2 cellular contexts compared by ENCODE assay signal in genomic region chr4:63708661-63709060, GRCh38.
TF ChIP-seq lines count a peak whose summit lies in the region.

No MANE protein-coding gene starts in this region.

TF ChIP-seq in GM23338, 12 proteins besides CTCF, POLR2A, EP300 and RAD21:
- TF ChIP-seq ZNF462 (CRISPR knock-in tag; IDR thresholded peaks at IDR 0.05) = no peak
- TF ChIP-seq, protein P1, sequence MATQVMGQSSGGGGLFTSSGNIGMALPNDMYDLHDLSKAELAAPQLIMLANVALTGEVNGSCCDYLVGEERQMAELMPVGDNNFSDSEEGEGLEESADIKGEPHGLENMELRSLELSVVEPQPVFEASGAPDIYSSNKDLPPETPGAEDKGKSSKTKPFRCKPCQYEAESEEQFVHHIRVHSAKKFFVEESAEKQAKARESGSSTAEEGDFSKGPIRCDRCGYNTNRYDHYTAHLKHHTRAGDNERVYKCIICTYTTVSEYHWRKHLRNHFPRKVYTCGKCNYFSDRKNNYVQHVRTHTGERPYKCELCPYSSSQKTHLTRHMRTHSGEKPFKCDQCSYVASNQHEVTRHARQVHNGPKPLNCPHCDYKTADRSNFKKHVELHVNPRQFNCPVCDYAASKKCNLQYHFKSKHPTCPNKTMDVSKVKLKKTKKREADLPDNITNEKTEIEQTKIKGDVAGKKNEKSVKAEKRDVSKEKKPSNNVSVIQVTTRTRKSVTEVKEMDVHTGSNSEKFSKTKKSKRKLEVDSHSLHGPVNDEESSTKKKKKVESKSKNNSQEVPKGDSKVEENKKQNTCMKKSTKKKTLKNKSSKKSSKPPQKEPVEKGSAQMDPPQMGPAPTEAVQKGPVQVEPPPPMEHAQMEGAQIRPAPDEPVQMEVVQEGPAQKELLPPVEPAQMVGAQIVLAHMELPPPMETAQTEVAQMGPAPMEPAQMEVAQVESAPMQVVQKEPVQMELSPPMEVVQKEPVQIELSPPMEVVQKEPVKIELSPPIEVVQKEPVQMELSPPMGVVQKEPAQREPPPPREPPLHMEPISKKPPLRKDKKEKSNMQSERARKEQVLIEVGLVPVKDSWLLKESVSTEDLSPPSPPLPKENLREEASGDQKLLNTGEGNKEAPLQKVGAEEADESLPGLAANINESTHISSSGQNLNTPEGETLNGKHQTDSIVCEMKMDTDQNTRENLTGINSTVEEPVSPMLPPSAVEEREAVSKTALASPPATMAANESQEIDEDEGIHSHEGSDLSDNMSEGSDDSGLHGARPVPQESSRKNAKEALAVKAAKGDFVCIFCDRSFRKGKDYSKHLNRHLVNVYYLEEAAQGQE (IDR thresholded peaks at IDR 0.05; ENCODE audit: unreplicated experiment) = no peak
- TF ChIP-seq EZH2 (IDR thresholded peaks at IDR 0.05; ENCODE audit: low read depth, unreplicated experiment) = no peak
- TF ChIP-seq ZNF331 (CRISPR knock-in tag; IDR thresholded peaks at IDR 0.05; ENCODE audit: low read depth) = no peak
- TF ChIP-seq NANOG (IDR thresholded peaks at IDR 0.05; ENCODE audit: borderline replicate concordance) = no peak
- no peak for TF ChIP-seq ETS1 (IDR thresholded peaks at IDR 0.05)
- TF ChIP-seq POLR2AphosphoS5 (IDR thresholded peaks at IDR 0.05; ENCODE audit: low read depth) = no peak
- no peak for TF ChIP-seq JUNB (IDR thresholded peaks at IDR 0.05; ENCODE audit: unreplicated experiment)
- no peak for TF ChIP-seq STAT1 (IDR thresholded peaks at IDR 0.05; ENCODE audit: unreplicated experiment)
- TF ChIP-seq ZNF114 (CRISPR knock-in tag; IDR thresholded peaks at IDR 0.05) = no peak
- no peak for TF ChIP-seq EZH2phosphoT487 (IDR thresholded peaks at IDR 0.05; ENCODE audit: unreplicated experiment)
- TF ChIP-seq CREB1 (CRISPR knock-in tag; IDR thresholded peaks at IDR 0.05; ENCODE audit: low read depth) = no peak

TF ChIP-seq in GM12878, 131 proteins besides CTCF, POLR2A, EP300 and RAD21 (continued from another document):
- no peak for TF ChIP-seq NKRF (conservative IDR thresholded peaks at IDR 0.05)
- TF ChIP-seq, protein P2, sequence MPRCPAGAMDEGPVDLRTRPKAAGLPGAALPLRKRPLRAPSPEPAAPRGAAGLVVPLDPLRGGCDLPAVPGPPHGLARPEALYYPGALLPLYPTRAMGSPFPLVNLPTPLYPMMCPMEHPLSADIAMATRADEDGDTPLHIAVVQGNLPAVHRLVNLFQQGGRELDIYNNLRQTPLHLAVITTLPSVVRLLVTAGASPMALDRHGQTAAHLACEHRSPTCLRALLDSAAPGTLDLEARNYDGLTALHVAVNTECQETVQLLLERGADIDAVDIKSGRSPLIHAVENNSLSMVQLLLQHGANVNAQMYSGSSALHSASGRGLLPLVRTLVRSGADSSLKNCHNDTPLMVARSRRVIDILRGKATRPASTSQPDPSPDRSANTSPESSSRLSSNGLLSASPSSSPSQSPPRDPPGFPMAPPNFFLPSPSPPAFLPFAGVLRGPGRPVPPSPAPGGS (IDR thresholded peaks at IDR 0.05; ENCODE audit: borderline replicate concordance, insufficient read depth, low read depth, low read length, poor library complexity, severe bottlenecking) = no peak
- no peak for TF ChIP-seq LARP7 (IDR thresholded peaks at IDR 0.05)
- TF ChIP-seq POU2F2 (IDR thresholded peaks at IDR 0.05; ENCODE audit: borderline replicate concordance, low read depth, low read length) = no peak
- TF ChIP-seq IRF4 (IDR thresholded peaks at IDR 0.05; ENCODE audit: low read depth, low read length) = no peak
- TF ChIP-seq NR2F1 (conservative IDR thresholded peaks at IDR 0.05) = peak; percentile 91
- no peak for TF ChIP-seq SRF (IDR thresholded peaks at IDR 0.05; ENCODE audit: low read depth in 2 of 2, low read length in 2 of 2)
- no peak for TF ChIP-seq CHD4 (IDR thresholded peaks at IDR 0.05)
- no peak for TF ChIP-seq MEF2A (IDR thresholded peaks at IDR 0.05; ENCODE audit: insufficient read depth, low read depth, low read length)
- peak; percentile 61 for TF ChIP-seq MEF2B (IDR thresholded peaks at IDR 0.05; ENCODE audit: partially characterized antibody, poor library complexity, severe bottlenecking)
- TF ChIP-seq MAX (IDR thresholded peaks at IDR 0.05; ENCODE audit: low read depth, low read length) = no peak
- TF ChIP-seq BHLHE40 (IDR thresholded peaks at IDR 0.05; ENCODE audit: borderline replicate concordance in 1 of 2, low read depth in 2 of 2, low read length in 1 of 2) = peak in 1 of 2 experiments; percentile 17; a peak in 1 of 4 replicates
- TF ChIP-seq SREBF1 (IDR thresholded peaks at IDR 0.05; ENCODE audit: low read length) = no peak
- TF ChIP-seq, protein P3, sequence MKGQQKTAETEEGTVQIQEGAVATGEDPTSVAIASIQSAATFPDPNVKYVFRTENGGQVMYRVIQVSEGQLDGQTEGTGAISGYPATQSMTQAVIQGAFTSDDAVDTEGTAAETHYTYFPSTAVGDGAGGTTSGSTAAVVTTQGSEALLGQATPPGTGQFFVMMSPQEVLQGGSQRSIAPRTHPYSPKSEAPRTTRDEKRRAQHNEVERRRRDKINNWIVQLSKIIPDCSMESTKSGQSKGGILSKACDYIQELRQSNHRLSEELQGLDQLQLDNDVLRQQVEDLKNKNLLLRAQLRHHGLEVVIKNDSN (IDR thresholded peaks at IDR 0.05; ENCODE audit: borderline replicate concordance, extremely low read length, insufficient read depth, low read depth, low read length) = no peak
- TF ChIP-seq SMARCA5 (IDR thresholded peaks at IDR 0.05) = no peak
- TF ChIP-seq NR2C1 (IDR thresholded peaks at IDR 0.05) = peak; percentile 59
- no peak for TF ChIP-seq RBBP5 (conservative IDR thresholded peaks at IDR 0.05)
- no peak for TF ChIP-seq RUNX3 (IDR thresholded peaks at IDR 0.05; ENCODE audit: low read length)
- no peak for TF ChIP-seq RB1 (IDR thresholded peaks at IDR 0.05; ENCODE audit: borderline replicate concordance)
- TF ChIP-seq FOS (IDR thresholded peaks at IDR 0.05; ENCODE audit: borderline replicate concordance, extremely low read depth, insufficient read length) = no peak
- TF ChIP-seq NFYA (IDR thresholded peaks at IDR 0.05; ENCODE audit: borderline replicate concordance, low read depth, low read length) = no peak
- TF ChIP-seq CBX5 (IDR thresholded peaks at IDR 0.05; ENCODE audit: low read depth) = no peak
- TF ChIP-seq, protein P1 (IDR thresholded peaks at IDR 0.05; ENCODE audit: low read depth, low read length) = no peak
- TF ChIP-seq BRCA1 (IDR thresholded peaks at IDR 0.05; ENCODE audit: low read depth, low read length) = no peak
- no peak for TF ChIP-seq CREB1 (IDR thresholded peaks at IDR 0.05; ENCODE audit: low read depth)
